Comparison of ENCODE assay signal across 21 cellular contexts in genomic region chr14:96920023-96920422, GRCh38.
"Had no signal": no experiment of that assay in that cellular context is flagged by ENCODE, and none has a peak within 500 bp of the region (broad histone marks: within the 10 kb centered on the region; RNA-seq: fewer than 3 reads in every experiment).

No MANE protein-coding gene starts in this region.

- H3K4me3 Mint-ChIP-seq: activated CD8-positive, alpha-beta memory T cell treated with anti-CD3 and anti-CD28 coated beads, Interleukin-2, amount 10 ng/mL, durations not matched to agents 7 days and 5 days; immature natural killer cell; natural killer cell had no signal

- DNase-seq: activated CD4-positive, alpha-beta T cell treated with anti-CD3 and anti-CD28 coated beads for 1 hour; activated CD4-positive, alpha-beta T cell treated with anti-CD3 and anti-CD28 coated beads, Interleukin-2, amount 50 U/mL, for 4 hours; activated CD8-positive, alpha-beta memory T cell treated with anti-CD3 and anti-CD28 coated beads, Interleukin-2, amount 10 ng/mL, durations not matched to agents 7 days and 5 days; activated effector memory CD4-positive, alpha-beta T cell treated with Interleukin-2 at 50 U/mL for 16 hours; activated naive CD4-positive, alpha-beta T cell treated with anti-CD3 and anti-CD28 coated beads, Interleukin-2, amount 50 U/mL, for 16 hours; activated T-cell treated with anti-CD3 and anti-CD28 coated beads, Interleukin-2, amount 50 U/mL, for 1 hour; adrenal gland; central memory CD4-positive, alpha-beta T cell; esophagus squamous epithelium; gastrocnemius medialis; heart left ventricle; immature natural killer cell; mesendoderm; natural killer cell; posterior cingulate gyrus; stimulated activated CD4-positive, alpha-beta T cell treated with anti-CD3 and anti-CD28 coated beads, Interleukin-15, amount 100 ng/mL, for 24 hours; stimulated activated CD4-positive, alpha-beta T cell treated with anti-CD3 and anti-CD28 coated beads, Interleukin-4, amount 100 ng/mL, for 4 hours; stimulated activated naive CD8-positive, alpha-beta T cell treated with anti-CD3 and anti-CD28 coated beads, Interleukin-15, Interleukin-2, amounts not matched to agents 100 U/mL and 50 U/mL, for 24 hours; trophoblast cell had no signal

- H3K9me3 ChIP-seq: adrenal gland, gastrocnemius medialis, suprapubic skin had no signal

- H3K9me3 Mint-ChIP-seq: immature natural killer cell, natural killer cell had no signal

- H3K4me3 ChIP-seq: adrenal gland, coronary artery, esophagus squamous epithelium, gastrocnemius medialis, heart left ventricle, suprapubic skin had no signal

- H3K36me3 Mint-ChIP-seq: natural killer cell had no signal

- H3K27me3 ChIP-seq: adrenal gland, esophagus squamous epithelium, gastrocnemius medialis, heart left ventricle, suprapubic skin had no signal

- H3K4me1 Mint-ChIP-seq: activated CD8-positive, alpha-beta memory T cell treated with anti-CD3 and anti-CD28 coated beads, Interleukin-2, amount 10 ng/mL, durations not matched to agents 7 days and 5 days; immature natural killer cell; natural killer cell had no signal

- H3K27me3 Mint-ChIP-seq: activated CD8-positive, alpha-beta memory T cell treated with anti-CD3 and anti-CD28 coated beads, Interleukin-2, amount 10 ng/mL, durations not matched to agents 7 days and 5 days had no signal

- ATAC-seq: activated CD8-positive, alpha-beta memory T cell treated with anti-CD3 and anti-CD28 coated beads, Interleukin-2, amount 10 ng/mL, durations not matched to agents 7 days and 5 days; gastrocnemius medialis; natural killer cell; stimulated activated naive CD8-positive, alpha-beta T cell treated with anti-CD3 and anti-CD28 coated beads, Interleukin-15, Interleukin-2, amounts not matched to agents 100 U/mL and 50 U/mL, for 24 hours had no signal

- H3K27ac Mint-ChIP-seq: activated CD8-positive, alpha-beta memory T cell treated with anti-CD3 and anti-CD28 coated beads, Interleukin-2, amount 10 ng/mL, durations not matched to agents 7 days and 5 days; immature natural killer cell; natural killer cell had no signal

- H3K36me3 ChIP-seq: adrenal gland, esophagus squamous epithelium, gastrocnemius medialis, heart left ventricle, suprapubic skin had no signal

- H3K27ac ChIP-seq: adrenal gland, coronary artery, esophagus squamous epithelium, gastrocnemius medialis, heart left ventricle, suprapubic skin had no signal

- H3K4me1 ChIP-seq: adrenal gland, esophagus squamous epithelium, gastrocnemius medialis, heart left ventricle, suprapubic skin had no signal
